ENCODE assay signal across 1 cellular context in genomic region chr9:68697846-68698245, GRCh38.
TF ChIP-seq lines count a peak whose summit lies in the region.

No MANE protein-coding gene starts in this region.

TF ChIP-seq in GM23338, 12 proteins besides CTCF, POLR2A, EP300 and RAD21 (continued from another document):
- no peak for TF ChIP-seq ZNF462 (CRISPR knock-in tag; IDR thresholded peaks at IDR 0.05)
- no peak for TF ChIP-seq JUNB (IDR thresholded peaks at IDR 0.05; ENCODE audit: unreplicated experiment)
- TF ChIP-seq POLR2AphosphoS5 (IDR thresholded peaks at IDR 0.05; ENCODE audit: low read depth), result no peak
